12 cellular contexts compared by ENCODE assay signal in genomic region chr6:33329058-33329457, GRCh38.
"Had no signal": no experiment of that assay in that cellular context is flagged by ENCODE, and none has a peak within 500 bp of the region (broad histone marks: within the 10 kb centered on the region; RNA-seq: fewer than 3 reads in every experiment).

No MANE protein-coding gene starts in this region.

- H3K4me3 ChIP-seq: right atrium auricular region, smooth muscle cell, transverse colon had no signal

- DNase-seq: activated effector memory CD4-positive, alpha-beta T cell treated with Interleukin-2 at 50 U/mL for 16 hours; activated T-cell treated with anti-CD3 and anti-CD28 coated beads, Interleukin-2, amount 50 U/mL, for 1 hour; caudate nucleus; hypothalamus; naive B cell; stimulated activated naive CD4-positive, alpha-beta T cell; substantia nigra; transverse colon had no signal

- H3K27me3 ChIP-seq: right atrium auricular region, transverse colon had no signal

- H3K27ac ChIP-seq: right atrium auricular region, transverse colon had no signal

- H3K27ac Mint-ChIP-seq: activated naive CD4-positive, alpha-beta T cell treated with anti-CD3 and anti-CD28 coated beads, Interleukin-2, amount 50 U/mL, for 24 hours; mesothelial cell of epicardium had no signal

- H3K27me3 Mint-ChIP-seq: activated naive CD4-positive, alpha-beta T cell treated with anti-CD3 and anti-CD28 coated beads, Interleukin-2, amount 50 U/mL, for 24 hours; naive B cell had no signal

- H3K9me3 Mint-ChIP-seq: activated naive CD4-positive, alpha-beta T cell treated with anti-CD3 and anti-CD28 coated beads, Interleukin-2, amount 50 U/mL, for 24 hours; mesothelial cell of epicardium; naive B cell had no signal

- H3K36me3 ChIP-seq: right atrium auricular region, transverse colon had no signal

- H3K36me3 Mint-ChIP-seq: activated naive CD4-positive, alpha-beta T cell treated with anti-CD3 and anti-CD28 coated beads, Interleukin-2, amount 50 U/mL, for 24 hours; mesothelial cell of epicardium; naive B cell had no signal

- H3K4me3 Mint-ChIP-seq: activated naive CD4-positive, alpha-beta T cell treated with anti-CD3 and anti-CD28 coated beads, Interleukin-2, amount 50 U/mL, for 24 hours; mesothelial cell of epicardium had no signal

- H3K9me3 ChIP-seq: right atrium auricular region, transverse colon had no signal
